1 cellular context compared by ENCODE assay signal in genomic region chrX:153776611-153777045, GRCh38.
TF ChIP-seq lines count a peak whose summit lies in the region.

No MANE protein-coding gene starts in this region.

TF ChIP-seq in HepG2, 621 proteins besides CTCF, POLR2A, EP300 and RAD21:
- TF ChIP-seq ZBTB49 (CRISPR knock-in tag; IDR thresholded peaks at IDR 0.05; ENCODE audit: borderline replicate concordance): no peak
- TF ChIP-seq ZNF333 (CRISPR knock-in tag; IDR thresholded peaks at IDR 0.05; ENCODE audit: borderline replicate concordance): no peak
- TF ChIP-seq SMYD3 (CRISPR knock-in tag; IDR thresholded peaks at IDR 0.05): no peak
- no peak for TF ChIP-seq TCF12 (IDR thresholded peaks at IDR 0.05)
- TF ChIP-seq TCF12 (CRISPR knock-in tag; IDR thresholded peaks at IDR 0.05): no peak
- TF ChIP-seq SMARCE1 (IDR thresholded peaks at IDR 0.05; ENCODE audit: borderline replicate concordance): no peak
- TF ChIP-seq MXI1 (IDR thresholded peaks at IDR 0.05; ENCODE audit: borderline replicate concordance, low read depth, low read length): no peak
- TF ChIP-seq ZBTB3 (CRISPR knock-in tag; IDR thresholded peaks at IDR 0.05; ENCODE audit: borderline replicate concordance, low read depth): no peak
- TF ChIP-seq CENPT (CRISPR knock-in tag; IDR thresholded peaks at IDR 0.05; ENCODE audit: low read depth): no peak
- no peak for TF ChIP-seq TEF (CRISPR knock-in tag; IDR thresholded peaks at IDR 0.05)
- no peak for TF ChIP-seq ZNF615 (CRISPR knock-in tag; IDR thresholded peaks at IDR 0.05; ENCODE audit: borderline replicate concordance)
- TF ChIP-seq ZNF232 (CRISPR knock-in tag; IDR thresholded peaks at IDR 0.05; ENCODE audit: borderline replicate concordance): no peak
